15 cellular contexts compared by ENCODE assay signal in genomic region chr5:125214080-125214479, GRCh38.
DNase-seq lines count a peak whose midpoint lies in the region; ATAC-seq and TF ChIP-seq lines count a peak whose summit lies in the region.
"Had no signal": no experiment of that assay in that cellular context is flagged by ENCODE, and none has a peak within 500 bp of the region (broad histone marks: within the 10 kb centered on the region; RNA-seq: fewer than 3 reads in every experiment).

No MANE protein-coding gene starts in this region.

- DNase-seq in NOMO-1 treated with DMSO at 0.1 percent for 48 hours (lab: John Stamatoyannopoulos, UW; ENCODE audit: unreplicated experiment) (no peak), mammary epithelial cell (no peak), NCI-H82 treated with DMSO at 0.1 percent for 48 hours (lab: John Stamatoyannopoulos, UW; ENCODE audit: unreplicated experiment) (no peak)
- DNase-seq in CD8-positive, alpha-beta T cell = no peak
- DNase-seq: central memory CD4-positive, alpha-beta T cell; immature natural killer cell; midbrain; NCI-H2171; stomach had no signal

- no peak for TF ChIP-seq CTCF in mammary epithelial cell (conservative IDR thresholded peaks at IDR 0.05 in 1 of 2, IDR thresholded peaks at IDR 0.05 in 1 of 2; ENCODE audit: extremely low read depth in 1 of 2, insufficient read depth in 1 of 2, low read depth in 1 of 2, low read length in 2 of 2)
- TF ChIP-seq CTCF in CD8-positive, alpha-beta T cell (IDR thresholded peaks at IDR 0.05) = no peak

- no peak overlapping the region for H3K9ac ChIP-seq in mammary epithelial cell (ENCODE audit: insufficient read depth, low read length)
- H3K9ac ChIP-seq: BLaER1 had no signal

- no TSS peak for BruUV-seq in mammary epithelial cell (replicated peaks; lab: Mats Ljungman, UMichigan)

- H3K4me2 ChIP-seq in mammary epithelial cell (ENCODE audit: insufficient read depth, low read depth, low read length) = no peak overlapping the region
- H3K4me2 ChIP-seq: BLaER1 had no signal

- H3K9me3 ChIP-seq in mammary epithelial cell (replicated peaks; ENCODE audit: insufficient read depth, low read length) = no peaks in the 10 kb centered on the region
- no peaks in the 10 kb centered on the region for H3K9me3 ChIP-seq in CD8-positive, alpha-beta T cell (ENCODE audit: low read length)
- H3K9me3 ChIP-seq: BLaER1, stomach had no signal

- in situ Hi-C loops in mammary epithelial cell (cut with MboI; ENCODE audit: low sequenced_read_pairs in 2 of 2) = no loop called here

- no peak overlapping the region for H3K27ac ChIP-seq in mammary epithelial cell (ENCODE audit: insufficient read depth, low read depth, low read length)
- H3K27ac ChIP-seq in CD8-positive, alpha-beta T cell (ENCODE audit: low read depth, low read length) = no peak overlapping the region
- H3K27ac ChIP-seq: BLaER1, stomach had no signal

- POLR2A ChIA-PET in CD8-positive, alpha-beta T cell (lab: Charles Lee) = no interaction called here

- H3K4me1 ChIP-seq in mammary epithelial cell (ENCODE audit: insufficient read depth, low read length) = peaks cover 16% of the 10 kb centered on the region
- no peaks in the 10 kb centered on the region for H3K4me1 ChIP-seq in CD8-positive, alpha-beta T cell (ENCODE audit: insufficient read depth, low read length)
- H3K4me1 ChIP-seq: BLaER1, stomach had no signal

- CTCF ChIA-PET in mammary epithelial cell (lab: Charles Lee; ENCODE audit: low non-redundant PET) = no interaction called here
- CTCF ChIA-PET in CD8-positive, alpha-beta T cell (lab: Charles Lee) = no interaction called here

- dilution Hi-C loops in mammary epithelial cell (cut with HindIII; ENCODE audit: low sequenced_read_pairs) = no loop called here

- 100% methylated on average over 2 of the region's 3 CpGs for WGBS in mammary epithelial cell (ENCODE audit: low coverage, missing lambda C conversion rate)

- intact Hi-C loops in mammary epithelial cell (cut with micrococcal nuclease) = loop anchor here (5.0 kb wide), 1 partner anchor 193 kb away; no protein-coding TSS in a partner anchor
- intact Hi-C loops in CD8-positive, alpha-beta T cell (cut with DNase I, micrococcal nuclease) = no loop called here

- H3K4me3 Mint-ChIP-seq in CD8-positive, alpha-beta T cell = no peak overlapping the region
- H3K4me3 Mint-ChIP-seq: activated naive CD8-positive, alpha-beta T cell; immature natural killer cell had no signal

- H3K9me3 Mint-ChIP-seq in CD8-positive, alpha-beta T cell = peaks cover 4% of the 10 kb centered on the region

- no peaks in the 10 kb centered on the region for H4K20me1 ChIP-seq in mammary epithelial cell (ENCODE audit: insufficient read depth, low read length)
- H4K20me1 ChIP-seq: BLaER1 had no signal

- no peaks in the 10 kb centered on the region for H3K79me2 ChIP-seq in mammary epithelial cell (ENCODE audit: insufficient read depth, low read length)

- no peaks in the 10 kb centered on the region for H3K4me1 Mint-ChIP-seq in CD8-positive, alpha-beta T cell (ENCODE audit: low read depth)
- H3K4me1 Mint-ChIP-seq: immature natural killer cell had no signal

- no peaks in the 10 kb centered on the region for H3K27me3 Mint-ChIP-seq in CD8-positive, alpha-beta T cell (ENCODE audit: low read depth)
- H3K27me3 Mint-ChIP-seq: activated naive CD8-positive, alpha-beta T cell had no signal

- H3K27me3 ChIP-seq in mammary epithelial cell (ENCODE audit: insufficient read depth, low read length) = no peaks in the 10 kb centered on the region
- H3K27me3 ChIP-seq in CD8-positive, alpha-beta T cell (ENCODE audit: insufficient read depth, low read length) = no peaks in the 10 kb centered on the region
- H3K27me3 ChIP-seq: BLaER1, stomach had no signal

- H3K36me3 ChIP-seq in mammary epithelial cell (ENCODE audit: insufficient read depth, low read length) = no peaks in the 10 kb centered on the region
- H3K36me3 ChIP-seq in CD8-positive, alpha-beta T cell (ENCODE audit: insufficient read depth, low read length) = no peaks in the 10 kb centered on the region
- H3K36me3 ChIP-seq: BLaER1, stomach had no signal

- no peaks in the 10 kb centered on the region for H3K36me3 Mint-ChIP-seq in CD8-positive, alpha-beta T cell
- H3K36me3 Mint-ChIP-seq: activated naive CD8-positive, alpha-beta T cell; immature natural killer cell had no signal

- H3K4me3 ChIP-seq in mammary epithelial cell (replicated peaks in 1 of 3; ENCODE audit: insufficient read depth in 1 of 3, low read depth in 2 of 3, low read length in 3 of 3) = no peak overlapping the region
- H3K4me3 ChIP-seq in CD8-positive, alpha-beta T cell (ENCODE audit: low read depth, low read length) = no peak overlapping the region
- H3K4me3 ChIP-seq: BLaER1, stomach had no signal

- no peak overlapping the region for H3K27ac Mint-ChIP-seq in CD8-positive, alpha-beta T cell
- H3K27ac Mint-ChIP-seq: activated naive CD8-positive, alpha-beta T cell; immature natural killer cell had no signal

- ATAC-seq in GM18867 (IDR thresholded peaks at IDR 0.05; ENCODE audit: unreplicated experiment) (peak; percentile 100), GM21515 (IDR thresholded peaks at IDR 0.05; ENCODE audit: unreplicated experiment) (peak; percentile 94), HG03025 (IDR thresholded peaks at IDR 0.05; ENCODE audit: low FRiP score, unreplicated experiment) (peak; percentile 90), HG03575 (IDR thresholded peaks at IDR 0.05; ENCODE audit: extremely low read depth, insufficient number of reproducible peaks, low FRiP score, unreplicated experiment) (peak; percentile 93)
- ATAC-seq in CD8-positive, alpha-beta T cell = no peak

- H2AFZ ChIP-seq in mammary epithelial cell (ENCODE audit: low read depth, low read length) = no peak overlapping the region
